ENCODE assay signal across 15 cellular contexts in genomic region chr2:767440-767839, GRCh38.
DNase-seq lines count a peak whose midpoint lies in the region; ATAC-seq, FAIRE-seq and TF ChIP-seq lines count a peak whose summit lies in the region.
"Had no signal": no experiment of that assay in that cellular context is flagged by ENCODE, and none has a peak within 500 bp of the region (broad histone marks: within the 10 kb centered on the region; RNA-seq: fewer than 3 reads in every experiment).

No MANE protein-coding gene starts in this region.

- intact Hi-C loops in A673 (cut with micrococcal nuclease; ENCODE audit: unreplicated experiment): no loop called here

- ATAC-seq in GM18867 (IDR thresholded peaks at IDR 0.05; ENCODE audit: unreplicated experiment) (peak; percentile 59), T-helper 17 cell (peak; percentile 60), left lobe of liver (no peak)
- ATAC-seq: GM12878 had no signal

- no peak for TF ChIP-seq POLR2A in H54 (IDR thresholded peaks at IDR 0.05; ENCODE audit: low read depth, low read length)

- H3K36me3 ChIP-seq in A673 (ENCODE audit: insufficient read depth, low read length, poor library complexity, severe bottlenecking) (no peaks in the 10 kb centered on the region), GM23248 (ENCODE audit: low read depth) (no peaks in the 10 kb centered on the region)
- H3K36me3 ChIP-seq: cardiac muscle cell, WERI-Rb-1 had no signal

- H3K4me1 Mint-ChIP-seq in T-helper 17 cell (peaks cover 13% of the 10 kb centered on the region), glutamatergic neuron (ENCODE audit: low read depth, unreplicated experiment) (peaks cover 21% of the 10 kb centered on the region)

- peaks cover 17% of the 10 kb centered on the region for H3K27me3 Mint-ChIP-seq in T-helper 17 cell
- peaks cover 9% of the 10 kb centered on the region for H3K27me3 Mint-ChIP-seq in glutamatergic neuron (ENCODE audit: unreplicated experiment)

- in situ Hi-C loops in GM23248 (cut with MboI): no loop called here

- H4K20me1 ChIP-seq in GM23248 (ENCODE audit: insufficient read depth): no peaks in the 10 kb centered on the region

- DNase-seq in A673 (ENCODE audit: low spot score): peak; percentile 35
- no peak for DNase-seq in T-helper 17 cell
- DNase-seq in glutamatergic neuron: no peak
- DNase-seq in H54 (ENCODE audit: insufficient read length, low spot score): no peak
- DNase-seq in GM23248: no peak
- DNase-seq in left lobe of liver (ENCODE audit: low spot score): no peak
- no peak for DNase-seq in SKM-1 treated with dmso at 0.1 percent for 144 hours (lab: John Stamatoyannopoulos, UW; ENCODE audit: unreplicated experiment)
- DNase-seq: activated effector memory CD4-positive, alpha-beta T cell treated with anti-CD3 and anti-CD28 coated beads, Interleukin-2, amount 50 U/mL, for 16 hours; KBM-7; stimulated activated CD4-positive, alpha-beta T cell treated with anti-CD3 and anti-CD28 coated beads, Interleukin-1b, Interleukin-23, amount 100 ng/mL, for 48 hours; substantia nigra; WERI-Rb-1 had no signal

- H3K27me3 ChIP-seq in A673 (replicated peaks; ENCODE audit: insufficient read depth, low read depth, low read length, poor library complexity) (no peaks in the 10 kb centered on the region), GM23248 (replicated peaks; ENCODE audit: insufficient read depth) (no peaks in the 10 kb centered on the region)
- H3K27me3 ChIP-seq: cardiac muscle cell had no signal

- H3K27ac ChIP-seq in A673 (ENCODE audit: low read depth, low read length, poor library complexity, severe bottlenecking) (no peak overlapping the region), GM23248 (no peak overlapping the region)
- H3K27ac ChIP-seq: cardiac muscle cell, WERI-Rb-1 had no signal

- H3K9me3 ChIP-seq in A673 (ENCODE audit: low read depth, low read length, poor library complexity, severe bottlenecking): no peaks in the 10 kb centered on the region
- no peaks in the 10 kb centered on the region for H3K9me3 ChIP-seq in T-helper 17 cell (ENCODE audit: control insufficient read depth, low read length, poor library complexity, severe bottlenecking)
- H3K9me3 ChIP-seq in GM23248 (ENCODE audit: low read depth): no peaks in the 10 kb centered on the region

- no peak overlapping the region for H3K4me3 Mint-ChIP-seq in T-helper 17 cell
- H3K4me3 Mint-ChIP-seq in glutamatergic neuron (ENCODE audit: unreplicated experiment): no peak overlapping the region

- no peak overlapping the region for H3K9ac ChIP-seq in GM23248

- H3K36me3 Mint-ChIP-seq in T-helper 17 cell (ENCODE audit: low read depth) (no peaks in the 10 kb centered on the region), glutamatergic neuron (ENCODE audit: unreplicated experiment) (peaks cover 5% of the 10 kb centered on the region)

- no peaks in the 10 kb centered on the region for H3F3A ChIP-seq in GM23248 (ENCODE audit: insufficient read depth)

- TF ChIP-seq CTCF in A673 (conservative IDR thresholded peaks at IDR 0.05; ENCODE audit: low read depth, low read length): no peak
- no peak for TF ChIP-seq CTCF in glutamatergic neuron (IDR thresholded peaks at IDR 0.05; ENCODE audit: partially characterized antibody, unreplicated experiment)

- H3K4me1 ChIP-seq in A673 (ENCODE audit: insufficient read depth, low read length, poor library complexity, severe bottlenecking) (peaks cover 7% of the 10 kb centered on the region), GM23248 (ENCODE audit: insufficient read depth) (no peaks in the 10 kb centered on the region)

- BruUV-seq in A673 (replicated peaks; lab: Mats Ljungman, UMichigan): no TSS peak

- H3K9me3 Mint-ChIP-seq in glutamatergic neuron (ENCODE audit: unreplicated experiment): no peaks in the 10 kb centered on the region

- H2AFZ ChIP-seq in GM23248: no peak overlapping the region

- no peak overlapping the region for H3K4me2 ChIP-seq in GM23248 (ENCODE audit: unreplicated experiment)

- no peaks in the 10 kb centered on the region for H3K9me2 ChIP-seq in GM23248 (ENCODE audit: insufficient read depth)

- 26 to 29% methylated on average over 9 of the region's 9 CpGs for WGBS in GM23248 (ENCODE audit: low coverage in 1 of 2, low lambda C conversion rate in 2 of 2, missing lambda C conversion rate in 2 of 2), 2 experiments

- POLR2A ChIA-PET in A673 (lab: Charles Lee; ENCODE audit: low non-redundant PET): no interaction called here

- FAIRE-seq in H54 (lab: Jason Lieb, UNC): no peak
- FAIRE-seq: GM12878 had no signal

- H3K27ac Mint-ChIP-seq in T-helper 17 cell (peak overlapping the region; percentile 29), glutamatergic neuron (ENCODE audit: unreplicated experiment) (peak overlapping the region; percentile 17)

- CTCF ChIA-PET in A673 (lab: Charles Lee): no interaction called here

- no peak overlapping the region for H3K4me3 ChIP-seq in A673 (ENCODE audit: low read depth, low read length, poor library complexity, severe bottlenecking)
- H3K4me3 ChIP-seq in GM23248: no peak overlapping the region
- H3K4me3 ChIP-seq: cardiac muscle cell, GM12878 had no signal

- H3K79me2 ChIP-seq in GM23248 (ENCODE audit: insufficient read depth): no peaks in the 10 kb centered on the region
